Comparison of ENCODE assay signal across 7 cellular contexts in genomic region chr2:124153713-124154112, GRCh38.
"Had no signal": no experiment of that assay in that cellular context is flagged by ENCODE, and none has a peak within 500 bp of the region (broad histone marks: within the 10 kb centered on the region; RNA-seq: fewer than 3 reads in every experiment).

No MANE protein-coding gene starts in this region.

- H3K27ac ChIP-seq: GM23248 had no signal

- H3K9ac ChIP-seq: GM23248 had no signal

- H3K36me3 ChIP-seq: HAP-1 had no signal

- H3K4me1 ChIP-seq: HAP-1 had no signal

- H3K4me3 ChIP-seq: GM23248, HAP-1, K562 had no signal

- FAIRE-seq: HTR-8/SVneo, K562 had no signal

- DNase-seq: GM23248, GOT3, H7, IMR-90 had no signal

- H3K9me3 ChIP-seq: HAP-1 had no signal
